Comparison of ENCODE assay signal across 34 cellular contexts in the genomic region with DNA sequence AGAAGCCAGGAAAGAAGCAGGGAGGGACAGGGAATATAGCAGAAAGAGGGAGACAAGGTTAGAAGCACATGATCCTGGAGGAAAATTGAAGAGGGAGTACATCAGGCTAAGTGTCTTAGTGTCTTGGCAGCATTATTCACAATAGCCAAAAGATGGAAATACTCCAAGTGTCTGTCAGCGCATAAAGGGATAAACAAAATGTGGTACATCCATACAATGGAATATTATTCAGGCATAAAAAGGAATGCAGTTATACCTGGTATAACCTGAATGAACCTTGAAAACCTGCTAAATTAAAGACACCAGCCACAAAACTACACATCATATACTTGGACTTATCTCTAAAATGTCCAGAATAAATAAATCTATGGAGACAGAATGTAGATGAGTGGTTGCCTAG.
"Had no signal": no experiment of that assay in that cellular context is flagged by ENCODE, and none has a peak within 500 bp of the region (broad histone marks: within the 10 kb centered on the region; RNA-seq: fewer than 3 reads in every experiment).

No MANE protein-coding gene starts in this region.

- H3K27ac Mint-ChIP-seq: activated B cell treated with CpG ODN at 0.5 μM for 24 hours; activated CD4-positive, alpha-beta memory T cell treated with anti-CD3 and anti-CD28 coated beads for 36 hours; activated CD4-positive, alpha-beta T cell treated with anti-CD3 and anti-CD28 coated beads, Interleukin-2, amount 10 ng/mL, durations not matched to agents 24 days and 14 days; activated CD8-positive, alpha-beta memory T cell treated with anti-CD3 and anti-CD28 coated beads, Interleukin-2, amount 10 ng/mL, durations not matched to agents 7 days and 5 days; activated CD8-positive, alpha-beta T cell treated with anti-CD3 and anti-CD28 coated beads for 36 hours; activated naive CD4-positive, alpha-beta T cell treated with anti-CD3 and anti-CD28 coated beads, Interleukin-2, amount 10 ng/mL, durations not matched to agents 7 days and 5 days; activated naive CD4-positive, alpha-beta T cell treated with anti-CD3 and anti-CD28 coated beads, Interleukin-2, amount 50 U/mL, for 24 hours; activated naive CD8-positive, alpha-beta T cell; activated naive CD8-positive, alpha-beta T cell treated with anti-CD3 and anti-CD28 coated beads, Interleukin-2, amount 10 ng/mL, durations not matched to agents 7 days and 5 days; activated naive CD8-positive, alpha-beta T cell treated with anti-CD3 and anti-CD28 coated beads, Interleukin-2, amount 50 U/mL, for 24 hours; activated T-cell treated with anti-CD3 and anti-CD28 coated beads, Interleukin-2, amount 50 U/mL, for 24 hours; activated T-helper 2 cell treated with anti-CD3 and anti-CD28 coated beads, Interferon-gamma antibody, Interleukin-2, Interleukin-4, amounts not matched to agents 10 μg/mL and 5 μg/mL and 100 μg/mL, durations not matched to agents 14 hours and 24 hours and 36 hours; brain; T-helper 1 cell treated with Interleukin-12 subunit alpha and Interleukin-12 subunit beta and Interleukin-4 antibody, amounts not matched to agents 30 μg/mL and 1 μg/mL, for 36 hours; T-helper 2 cell treated with Interferon-gamma antibody and Interleukin-4, amounts not matched to agents 5 μg/mL and 100 μg/mL, for 36 hours had no signal

- ATAC-seq: activated CD8-positive, alpha-beta memory T cell treated with anti-CD3 and anti-CD28 coated beads, Interleukin-2, amount 10 ng/mL, durations not matched to agents 7 days and 5 days; activated CD8-positive, alpha-beta T cell treated with anti-CD3 and anti-CD28 coated beads for 36 hours; activated naive CD8-positive, alpha-beta T cell treated with anti-CD3 and anti-CD28 coated beads, Interleukin-2, amount 50 U/mL, for 24 hours had no signal

- H3K9me3 Mint-ChIP-seq: activated CD4-positive, alpha-beta T cell treated with anti-CD3 and anti-CD28 coated beads, Interleukin-2, amount 10 ng/mL, durations not matched to agents 24 days and 14 days; activated CD8-positive, alpha-beta T cell treated with anti-CD3 and anti-CD28 coated beads for 36 hours; activated naive CD4-positive, alpha-beta T cell treated with anti-CD3 and anti-CD28 coated beads, Interleukin-2, amount 50 U/mL, for 24 hours; activated naive CD8-positive, alpha-beta T cell treated with anti-CD3 and anti-CD28 coated beads, Interleukin-2, amount 10 ng/mL, durations not matched to agents 7 days and 5 days; activated T-helper 2 cell treated with anti-CD3 and anti-CD28 coated beads, Interferon-gamma antibody, Interleukin-2, Interleukin-4, amounts not matched to agents 10 μg/mL and 5 μg/mL and 100 μg/mL, durations not matched to agents 14 hours and 24 hours and 36 hours; T-helper 1 cell treated with Interleukin-12 subunit alpha and Interleukin-12 subunit beta and Interleukin-4 antibody, amounts not matched to agents 30 μg/mL and 1 μg/mL, for 36 hours; T-helper 2 cell treated with Interferon-gamma antibody and Interleukin-4, amounts not matched to agents 5 μg/mL and 100 μg/mL, for 36 hours had no signal

- H3K4me3 Mint-ChIP-seq: activated B cell treated with CpG ODN at 0.5 μM for 24 hours; activated CD4-positive, alpha-beta memory T cell treated with anti-CD3 and anti-CD28 coated beads for 36 hours; activated CD4-positive, alpha-beta T cell treated with anti-CD3 and anti-CD28 coated beads, Interleukin-2, amount 10 ng/mL, durations not matched to agents 24 days and 14 days; activated CD8-positive, alpha-beta memory T cell treated with anti-CD3 and anti-CD28 coated beads, Interleukin-2, amount 10 ng/mL, durations not matched to agents 7 days and 5 days; activated CD8-positive, alpha-beta T cell treated with anti-CD3 and anti-CD28 coated beads for 36 hours; activated naive CD4-positive, alpha-beta T cell treated with anti-CD3 and anti-CD28 coated beads, Interleukin-2, amount 10 ng/mL, durations not matched to agents 7 days and 5 days; activated naive CD4-positive, alpha-beta T cell treated with anti-CD3 and anti-CD28 coated beads, Interleukin-2, amount 50 U/mL, for 24 hours; activated naive CD8-positive, alpha-beta T cell; activated naive CD8-positive, alpha-beta T cell treated with anti-CD3 and anti-CD28 coated beads, Interleukin-2, amount 10 ng/mL, durations not matched to agents 7 days and 5 days; activated naive CD8-positive, alpha-beta T cell treated with anti-CD3 and anti-CD28 coated beads, Interleukin-2, amount 50 U/mL, for 24 hours; activated T-cell treated with anti-CD3 and anti-CD28 coated beads, Interleukin-2, amount 50 U/mL, for 24 hours; brain; central memory CD8-positive, alpha-beta T cell; T-helper 1 cell treated with Interleukin-12 subunit alpha and Interleukin-12 subunit beta and Interleukin-4 antibody, amounts not matched to agents 30 μg/mL and 1 μg/mL, for 36 hours; T-helper 2 cell treated with Interferon-gamma antibody and Interleukin-4, amounts not matched to agents 5 μg/mL and 100 μg/mL, for 36 hours had no signal

- H3K27ac ChIP-seq: ascending aorta, cardiac muscle cell, VCaP had no signal

- H3K4me1 ChIP-seq: ascending aorta had no signal

- H3K27me3 ChIP-seq: ascending aorta, cardiac muscle cell had no signal

- H3K36me3 Mint-ChIP-seq: activated CD4-positive, alpha-beta memory T cell treated with anti-CD3 and anti-CD28 coated beads for 36 hours; activated CD8-positive, alpha-beta memory T cell treated with anti-CD3 and anti-CD28 coated beads, Interleukin-2, amount 10 ng/mL, durations not matched to agents 7 days and 5 days; activated naive CD4-positive, alpha-beta T cell treated with anti-CD3 and anti-CD28 coated beads, Interleukin-2, amount 10 ng/mL, durations not matched to agents 7 days and 5 days; activated naive CD4-positive, alpha-beta T cell treated with anti-CD3 and anti-CD28 coated beads, Interleukin-2, amount 50 U/mL, for 24 hours; activated naive CD8-positive, alpha-beta T cell; activated naive CD8-positive, alpha-beta T cell treated with anti-CD3 and anti-CD28 coated beads, Interleukin-2, amount 10 ng/mL, durations not matched to agents 7 days and 5 days had no signal

- H3K27me3 Mint-ChIP-seq: activated B cell treated with CpG ODN at 0.5 μM for 24 hours; activated CD4-positive, alpha-beta memory T cell treated with anti-CD3 and anti-CD28 coated beads for 36 hours; activated CD4-positive, alpha-beta T cell treated with anti-CD3 and anti-CD28 coated beads, Interleukin-2, amount 10 ng/mL, durations not matched to agents 24 days and 14 days; activated CD8-positive, alpha-beta memory T cell treated with anti-CD3 and anti-CD28 coated beads, Interleukin-2, amount 10 ng/mL, durations not matched to agents 7 days and 5 days; activated naive CD4-positive, alpha-beta T cell treated with anti-CD3 and anti-CD28 coated beads, Interleukin-2, amount 10 ng/mL, durations not matched to agents 7 days and 5 days; activated naive CD8-positive, alpha-beta T cell treated with anti-CD3 and anti-CD28 coated beads, Interleukin-2, amount 10 ng/mL, durations not matched to agents 7 days and 5 days; brain had no signal

- H3K9me3 ChIP-seq: ascending aorta had no signal

- H3K4me3 ChIP-seq: ascending aorta, cardiac muscle cell had no signal

- DNase-seq: activated B cell treated with CpG ODN at 0.5 μM for 24 hours; activated CD4-positive, alpha-beta memory T cell treated with anti-CD3 and anti-CD28 coated beads for 36 hours; activated CD4-positive, alpha-beta T cell treated with anti-CD3 and anti-CD28 coated beads for 4 hours; activated CD4-positive, alpha-beta T cell treated with anti-CD3 and anti-CD28 coated beads, Interleukin-2, amount 10 ng/mL, durations not matched to agents 24 days and 14 days; activated CD4-positive, alpha-beta T cell treated with anti-CD3 and anti-CD28 coated beads, Interleukin-2, amount 50 U/mL, for 1 hour; activated CD4-positive, alpha-beta T cell treated with anti-CD3 and anti-CD28 coated beads, Interleukin-2, amount 50 U/mL, for 4 hours; activated CD4-positive, CD25-positive, alpha-beta regulatory T cell treated with anti-CD3 and anti-CD28 coated beads, Interleukin-2, amount 50 U/mL, for 72 hours; activated CD8-positive, alpha-beta memory T cell treated with anti-CD3 and anti-CD28 coated beads, Interleukin-2, amount 10 ng/mL, durations not matched to agents 7 days and 5 days; activated CD8-positive, alpha-beta memory T cell treated with anti-CD3 and anti-CD28 coated beads, Interleukin-2, amount 50 U/mL, for 48 hours; activated CD8-positive, alpha-beta T cell treated with anti-CD3 and anti-CD28 coated beads for 36 hours; activated effector memory CD4-positive, alpha-beta T cell treated with Interleukin-2 at 50 U/mL for 16 hours; activated gamma-delta T cell; activated naive CD4-positive, alpha-beta T cell treated with anti-CD3 and anti-CD28 coated beads, Interleukin-2, amount 10 ng/mL, durations not matched to agents 7 days and 5 days; activated naive CD4-positive, alpha-beta T cell treated with Interleukin-2 at 50 U/mL for 16 hours; activated naive CD8-positive, alpha-beta T cell treated with anti-CD3 and anti-CD28 coated beads, Interleukin-2, amount 10 ng/mL, durations not matched to agents 7 days and 5 days; activated naive CD8-positive, alpha-beta T cell treated with anti-CD3 and anti-CD28 coated beads, Interleukin-2, amount 50 U/mL, for 24 hours; activated T-cell treated with anti-CD3 and anti-CD28 coated beads, Interleukin-2, amount 50 U/mL, for 24 hours; activated T-cell treated with anti-CD3 and anti-CD28 coated beads, Interleukin-2, amount 50 U/mL, for 48 hours; amygdala; anterior cingulate cortex; caudate nucleus; T-helper 1 cell; T-helper 2 cell; T-helper 9 cell had no signal

- H3K36me3 ChIP-seq: ascending aorta, cardiac muscle cell had no signal

- H3K4me1 Mint-ChIP-seq: activated B cell treated with CpG ODN at 0.5 μM for 24 hours; activated CD4-positive, alpha-beta T cell treated with anti-CD3 and anti-CD28 coated beads, Interleukin-2, amount 10 ng/mL, durations not matched to agents 24 days and 14 days; activated CD8-positive, alpha-beta memory T cell treated with anti-CD3 and anti-CD28 coated beads, Interleukin-2, amount 10 ng/mL, durations not matched to agents 7 days and 5 days; activated naive CD4-positive, alpha-beta T cell treated with anti-CD3 and anti-CD28 coated beads, Interleukin-2, amount 10 ng/mL, durations not matched to agents 7 days and 5 days; activated naive CD4-positive, alpha-beta T cell treated with anti-CD3 and anti-CD28 coated beads, Interleukin-2, amount 50 U/mL, for 24 hours; activated naive CD8-positive, alpha-beta T cell treated with anti-CD3 and anti-CD28 coated beads, Interleukin-2, amount 10 ng/mL, durations not matched to agents 7 days and 5 days; activated naive CD8-positive, alpha-beta T cell treated with anti-CD3 and anti-CD28 coated beads, Interleukin-2, amount 50 U/mL, for 24 hours; central memory CD8-positive, alpha-beta T cell had no signal
